Comparison of ENCODE assay signal across 6 cellular contexts in genomic region chr9:127931092-127931881, GRCh38.
DNase-seq lines count a peak whose midpoint lies in the region; ATAC-seq and TF ChIP-seq lines count a peak whose summit lies in the region.

No MANE protein-coding gene starts in this region.

- ATAC-seq in HG03039 (IDR thresholded peaks at IDR 0.05; ENCODE audit: unreplicated experiment) = peak; percentile 3

- DNase-seq in effector CD8-positive, alpha-beta T cell (lab: John Stamatoyannopoulos, UW) = no peak
- no peak for DNase-seq in foreskin melanocyte

- no peaks in the 10 kb centered on the region for H3K9me2 ChIP-seq in SU-DHL-6 (replicated peaks; ENCODE audit: insufficient read depth, low read length)

- H3K4me2 ChIP-seq in SU-DHL-6 (ENCODE audit: low read depth, low read length, poor library complexity, severe bottlenecking) = peak overlapping the region; percentile 61

- peaks cover 8% of the 10 kb centered on the region for H3K79me2 ChIP-seq in SU-DHL-6 (ENCODE audit: insufficient read depth, low read length)

- no peaks in the 10 kb centered on the region for H3K36me3 ChIP-seq in ES-I3 (ENCODE audit: insufficient read depth, low read length)
- H3K36me3 ChIP-seq in SU-DHL-6 (ENCODE audit: low read length) = no peaks in the 10 kb centered on the region

- H3F3A ChIP-seq in SU-DHL-6 (ENCODE audit: insufficient read depth) = peaks cover 3% of the 10 kb centered on the region; the same call in 1 of the 2 replicates

- peaks cover 7% of the 10 kb centered on the region for H3K4me1 ChIP-seq in ES-I3 (ENCODE audit: insufficient read depth, low read length)

- no peaks in the 10 kb centered on the region for H3K27me3 ChIP-seq in SU-DHL-6 (ENCODE audit: low read length)

- no peaks in the 10 kb centered on the region for H4K20me1 ChIP-seq in SU-DHL-6 (ENCODE audit: low read depth, low read length)

- no peaks in the 10 kb centered on the region for H3K9me3 ChIP-seq in ES-I3 (ENCODE audit: control insufficient read depth, insufficient read depth, low read length)
- no peaks in the 10 kb centered on the region for H3K9me3 ChIP-seq in SU-DHL-6 (ENCODE audit: insufficient read depth, low read length)
- H3K9me3 ChIP-seq in iPS-18c (ENCODE audit: control insufficient read depth, insufficient read depth, low read length) = no peaks in the 10 kb centered on the region

- H3K9ac ChIP-seq in ES-I3 (ENCODE audit: low read depth, low read length) = peak overlapping the region; percentile 55; the same call in 1 of the 2 replicates
- H3K9ac ChIP-seq in SU-DHL-6 (ENCODE audit: low read length) = peak overlapping the region; percentile 24

- H3K4me3 ChIP-seq in SU-DHL-6 (ENCODE audit: insufficient read depth, low read length, poor library complexity, severe bottlenecking) (peak overlapping the region; percentile 63), iPS-18c (ENCODE audit: insufficient read depth, low read depth, low read length) (peak overlapping the region; percentile 71)

- H2AFZ ChIP-seq in SU-DHL-6 (ENCODE audit: low read depth, low read length, severe bottlenecking) = peak overlapping the region; percentile 35

- H3K27ac ChIP-seq in SU-DHL-6 (ENCODE audit: low read depth, low read length) = no peak overlapping the region

- TF ChIP-seq CTCF in SU-DHL-6 (IDR thresholded peaks at IDR 0.05; ENCODE audit: insufficient read depth, low read length, poor library complexity, severe bottlenecking) = no peak
